ENCODE assay signal across 19 cellular contexts in genomic region chr6:11722224-11722623, GRCh38. TPM values are rescaled to one million over a fixed set of nuclear protein-coding genes. Genes with fewer than 3 reads are reported as not detected.
A peak's percentile ranks its signal among the peaks of the same experiment; 100 is the strongest.
DNase-seq lines count a peak whose midpoint lies in the region; ATAC-seq and TF ChIP-seq lines count a peak whose summit lies in the region.
"Had no signal": no experiment of that assay in that cellular context is flagged by ENCODE, and none has a peak within 500 bp of the region (broad histone marks: within the 10 kb centered on the region; RNA-seq: fewer than 3 reads in every experiment).

No MANE protein-coding gene starts in this region.

- H3K4me3 ChIP-seq in smooth muscle cell = no peak overlapping the region
- H3K4me3 ChIP-seq: dorsolateral prefrontal cortex, heart right ventricle had no signal

- intact Hi-C loops in activated CD4-positive, alpha-beta memory T cell treated with anti-CD3 and anti-CD28 coated beads for 36 hours (cut with micrococcal nuclease) = loop anchor here (1.0 kb wide), 1 partner anchor 190 kb away; no protein-coding TSS in a partner anchor
- intact Hi-C loops in activated B cell treated with CpG ODN at 0.5 μM for 24 hours (cut with micrococcal nuclease) = no loop called here

- H3K27ac ChIP-seq in smooth muscle cell (ENCODE audit: low read depth) = no peak overlapping the region
- H3K27ac ChIP-seq: heart right ventricle had no signal

- POLR2A ChIA-PET in activated CD4-positive, alpha-beta memory T cell treated with anti-CD3 and anti-CD28 coated beads for 36 hours (lab: Charles Lee) = interaction anchor here (1.2 to 3.6 kb wide), 4 partner anchors 9 to 290 kb away, joined by 3 to 64 read pairs (median 12); partner anchors contain the start of gene HIVEP1
- POLR2A ChIA-PET in activated CD4-positive, alpha-beta memory T cell treated with anti-CD3 and anti-CD28 coated beads, Interleukin-2, amount 10 ng/mL, durations not matched to agents 7 days and 5 days (lab: Charles Lee) = interaction anchor here (1.0 to 3.7 kb wide), 5 partner anchors 8 to 288 kb away, joined by 3 to 30 read pairs (median 4); no protein-coding TSS in a partner anchor
- POLR2A ChIA-PET in activated B cell treated with CpG ODN at 0.5 μM for 24 hours (lab: Charles Lee) = interaction anchor here (1.7 kb wide), 1 partner anchor 10 kb away, joined by 5 read pairs; no protein-coding TSS in a partner anchor

- DNase-seq in activated CD4-positive, alpha-beta memory T cell treated with anti-CD3 and anti-CD28 coated beads for 36 hours = peak; percentile 33
- DNase-seq in activated CD4-positive, alpha-beta memory T cell treated with anti-CD3 and anti-CD28 coated beads, Interleukin-2, amount 10 ng/mL, durations not matched to agents 7 days and 5 days = no peak
- no peak for DNase-seq in activated B cell treated with CpG ODN at 0.5 μM for 24 hours
- DNase-seq in smooth muscle cell (lab: John Stamatoyannopoulos, UW; ENCODE audit: unreplicated experiment) = no peak
- DNase-seq in DMS114 treated with DMSO at 0.1 percent for 48 hours (lab: John Stamatoyannopoulos, UW; ENCODE audit: unreplicated experiment) = no peak
- no peak for DNase-seq in RPMI8226
- DNase-seq: heart right ventricle, MV-4-11, NCI-H2081 treated with DMSO at 0.1 percent for 48 hours, NCI-H526 treated with DMSO at 0.1 percent for 48 hours had no signal

- no peak overlapping the region for H3K9ac ChIP-seq in smooth muscle cell (ENCODE audit: low read depth)

- no peak overlapping the region for H2AFZ ChIP-seq in smooth muscle cell (ENCODE audit: low read depth)

- no peak for TF ChIP-seq CTCF in activated B cell treated with CpG ODN at 0.5 μM for 24 hours (IDR thresholded peaks at IDR 0.05)
- TF ChIP-seq CTCF in smooth muscle cell (IDR thresholded peaks at IDR 0.05; ENCODE audit: borderline replicate concordance, insufficient read depth, poor library complexity, severe bottlenecking) = no peak

- peak overlapping the region; percentile 69 for H3K4me3 Mint-ChIP-seq in activated CD4-positive, alpha-beta memory T cell treated with anti-CD3 and anti-CD28 coated beads for 36 hours
- H3K4me3 Mint-ChIP-seq in activated CD4-positive, alpha-beta memory T cell treated with anti-CD3 and anti-CD28 coated beads, Interleukin-2, amount 10 ng/mL, durations not matched to agents 7 days and 5 days = no peak overlapping the region
- H3K4me3 Mint-ChIP-seq in activated B cell treated with CpG ODN at 0.5 μM for 24 hours = no peak overlapping the region
- peak overlapping the region; percentile 70 for H3K4me3 Mint-ChIP-seq in stimulated activated memory B cell treated with anti-CD40 and anti-IgM and Interleukin-4, amounts not matched to agents 10 μg/mL and 1 μg/mL and 100 μg/mL, for 72 hours
- H3K4me3 Mint-ChIP-seq: CD14-positive monocyte; natural killer cell treated with Interleukin-12 subunit alpha and Interleukin-12 subunit beta and Interleukin-15 and Interleukin-18, amount 100 ng/mL, for 72 hours had no signal

- H3K9me3 ChIP-seq in smooth muscle cell (replicated peaks; ENCODE audit: low read depth) = no peaks in the 10 kb centered on the region
- H3K9me3 ChIP-seq: heart right ventricle had no signal

- no peaks in the 10 kb centered on the region for H4K20me1 ChIP-seq in smooth muscle cell (ENCODE audit: low read depth)

- no peaks in the 10 kb centered on the region for H3K9me3 Mint-ChIP-seq in activated CD4-positive, alpha-beta memory T cell treated with anti-CD3 and anti-CD28 coated beads for 36 hours
- peaks cover 3% of the 10 kb centered on the region for H3K9me3 Mint-ChIP-seq in activated CD4-positive, alpha-beta memory T cell treated with anti-CD3 and anti-CD28 coated beads, Interleukin-2, amount 10 ng/mL, durations not matched to agents 7 days and 5 days
- H3K9me3 Mint-ChIP-seq in activated B cell treated with CpG ODN at 0.5 μM for 24 hours = no peaks in the 10 kb centered on the region
- no peaks in the 10 kb centered on the region for H3K9me3 Mint-ChIP-seq in stimulated activated memory B cell treated with anti-CD40 and anti-IgM and Interleukin-4, amounts not matched to agents 10 μg/mL and 1 μg/mL and 100 μg/mL, for 72 hours
- H3K9me3 Mint-ChIP-seq: natural killer cell treated with Interleukin-12 subunit alpha and Interleukin-12 subunit beta and Interleukin-15 and Interleukin-18, amount 100 ng/mL, for 72 hours had no signal

- no peaks in the 10 kb centered on the region for H3K36me3 ChIP-seq in smooth muscle cell (ENCODE audit: low read depth)
- H3K36me3 ChIP-seq: heart right ventricle had no signal

- no peaks in the 10 kb centered on the region for H3F3A ChIP-seq in smooth muscle cell (ENCODE audit: low read depth)

- CTCF ChIA-PET in activated CD4-positive, alpha-beta memory T cell treated with anti-CD3 and anti-CD28 coated beads for 36 hours (lab: Charles Lee) = interaction anchor here (0.7 to 3.1 kb wide), 4 partner anchors 10 to 512 kb away, joined by 3 to 16 read pairs (median 4); no protein-coding TSS in a partner anchor
- CTCF ChIA-PET in activated CD4-positive, alpha-beta memory T cell treated with anti-CD3 and anti-CD28 coated beads, Interleukin-2, amount 10 ng/mL, durations not matched to agents 7 days and 5 days (lab: Charles Lee) = interaction anchor here (0.8 to 2.5 kb wide), 2 partner anchors 10 to 34 kb away, joined by 3 to 10 read pairs; no protein-coding TSS in a partner anchor
- CTCF ChIA-PET in activated B cell treated with CpG ODN at 0.5 μM for 24 hours (lab: Charles Lee) = no interaction called here

- H3K27me3 ChIP-seq in smooth muscle cell (ENCODE audit: low read depth) = no peaks in the 10 kb centered on the region
- H3K27me3 ChIP-seq: dorsolateral prefrontal cortex, heart right ventricle had no signal

- no peak overlapping the region for H3K4me2 ChIP-seq in smooth muscle cell

- H3K4me1 Mint-ChIP-seq in activated CD4-positive, alpha-beta memory T cell treated with anti-CD3 and anti-CD28 coated beads for 36 hours (ENCODE audit: low read depth) = peaks cover 52% of the 10 kb centered on the region
- H3K4me1 Mint-ChIP-seq in activated CD4-positive, alpha-beta memory T cell treated with anti-CD3 and anti-CD28 coated beads, Interleukin-2, amount 10 ng/mL, durations not matched to agents 7 days and 5 days = peaks cover 22% of the 10 kb centered on the region
- H3K4me1 Mint-ChIP-seq in activated B cell treated with CpG ODN at 0.5 μM for 24 hours = peaks cover 10% of the 10 kb centered on the region
- H3K4me1 Mint-ChIP-seq in stimulated activated memory B cell treated with anti-CD40 and anti-IgM and Interleukin-4, amounts not matched to agents 10 μg/mL and 1 μg/mL and 100 μg/mL, for 72 hours = peaks cover 36% of the 10 kb centered on the region

- WGBS in smooth muscle cell (ENCODE audit: low lambda C conversion rate) = 92% methylated on average over 6 of the region's 6 CpGs

- H3K4me1 ChIP-seq in smooth muscle cell (ENCODE audit: low read depth) = no peaks in the 10 kb centered on the region
- H3K4me1 ChIP-seq: heart right ventricle had no signal

- peaks cover 54% of the 10 kb centered on the region for H3K36me3 Mint-ChIP-seq in activated CD4-positive, alpha-beta memory T cell treated with anti-CD3 and anti-CD28 coated beads for 36 hours
- no peaks in the 10 kb centered on the region for H3K36me3 Mint-ChIP-seq in activated CD4-positive, alpha-beta memory T cell treated with anti-CD3 and anti-CD28 coated beads, Interleukin-2, amount 10 ng/mL, durations not matched to agents 7 days and 5 days (ENCODE audit: low read depth)
- H3K36me3 Mint-ChIP-seq in activated B cell treated with CpG ODN at 0.5 μM for 24 hours (ENCODE audit: low read depth) = no peaks in the 10 kb centered on the region
- H3K36me3 Mint-ChIP-seq in stimulated activated memory B cell treated with anti-CD40 and anti-IgM and Interleukin-4, amounts not matched to agents 10 μg/mL and 1 μg/mL and 100 μg/mL, for 72 hours = peaks cover 53% of the 10 kb centered on the region
- H3K36me3 Mint-ChIP-seq: CD14-positive monocyte; IgD-negative memory B cell; natural killer cell treated with Interleukin-12 subunit alpha and Interleukin-12 subunit beta and Interleukin-15 and Interleukin-18, amount 100 ng/mL, for 72 hours had no signal

- H3K27me3 Mint-ChIP-seq in activated CD4-positive, alpha-beta memory T cell treated with anti-CD3 and anti-CD28 coated beads for 36 hours = no peaks in the 10 kb centered on the region
- no peaks in the 10 kb centered on the region for H3K27me3 Mint-ChIP-seq in activated CD4-positive, alpha-beta memory T cell treated with anti-CD3 and anti-CD28 coated beads, Interleukin-2, amount 10 ng/mL, durations not matched to agents 7 days and 5 days
- peaks cover 8% of the 10 kb centered on the region for H3K27me3 Mint-ChIP-seq in activated B cell treated with CpG ODN at 0.5 μM for 24 hours
- H3K27me3 Mint-ChIP-seq in stimulated activated memory B cell treated with anti-CD40 and anti-IgM and Interleukin-4, amounts not matched to agents 10 μg/mL and 1 μg/mL and 100 μg/mL, for 72 hours = no peaks in the 10 kb centered on the region

- H3K79me2 ChIP-seq in smooth muscle cell (ENCODE audit: low read depth) = no peaks in the 10 kb centered on the region

- peak overlapping the region; percentile 87 for H3K27ac Mint-ChIP-seq in activated CD4-positive, alpha-beta memory T cell treated with anti-CD3 and anti-CD28 coated beads for 36 hours
- H3K27ac Mint-ChIP-seq in activated CD4-positive, alpha-beta memory T cell treated with anti-CD3 and anti-CD28 coated beads, Interleukin-2, amount 10 ng/mL, durations not matched to agents 7 days and 5 days = no peak overlapping the region
- no peak overlapping the region for H3K27ac Mint-ChIP-seq in activated B cell treated with CpG ODN at 0.5 μM for 24 hours
- peak overlapping the region; percentile 84 for H3K27ac Mint-ChIP-seq in stimulated activated memory B cell treated with anti-CD40 and anti-IgM and Interleukin-4, amounts not matched to agents 10 μg/mL and 1 μg/mL and 100 μg/mL, for 72 hours
- H3K27ac Mint-ChIP-seq: CD14-positive monocyte had no signal

- ATAC-seq in GM19324 (IDR thresholded peaks at IDR 0.05; ENCODE audit: low FRiP score, unreplicated experiment) (peak; percentile 52), activated B cell treated with CpG ODN at 0.5 μM for 24 hours (ENCODE audit: low read depth) (peak; percentile 52)
- peak; percentile 54 for ATAC-seq in stimulated activated memory B cell treated with anti-CD40 and anti-IgM and Interleukin-4, amounts not matched to agents 10 μg/mL and 1 μg/mL and 100 μg/mL, for 72 hours
- ATAC-seq: heart right ventricle; natural killer cell treated with Interleukin-12 subunit alpha and Interleukin-12 subunit beta and Interleukin-15 and Interleukin-18, amount 100 ng/mL, for 72 hours; Panc1; SK-N-SH treated with all-trans-retinoic acid at 6 μM for 48 hours had no signal

RNA-seq across cellular contexts. Expression of gene ADTRP, which starts 56.4 kb away (rescaled TPM):
- total RNA-seq in activated CD4-positive, alpha-beta memory T cell treated with anti-CD3 and anti-CD28 coated beads for 36 hours = 10 to 100 TPM; 24.1 to 26.1 TPM
- total RNA-seq in activated CD4-positive, alpha-beta memory T cell treated with anti-CD3 and anti-CD28 coated beads, Interleukin-2, amount 10 ng/mL, durations not matched to agents 7 days and 5 days = 1 to 10 TPM; 5.5 to 6.0 TPM
- total RNA-seq in activated B cell treated with CpG ODN at 0.5 μM for 24 hours (1.4 and 2.0 TPM in 2 replicates), smooth muscle cell (0.54 and 0.67 TPM in 2 replicates)
- 0.64 and 1.1 TPM in 2 replicates for polyA plus RNA-seq in smooth muscle cell
- total RNA-seq: A673 had no signal

Comparison
In these comparisons a context has a peak if more than half of its experiments do, and no peak if none do; other contexts are left out.
1. H3K27ac Mint-ChIP-seq: peak in activated CD4-positive, alpha-beta memory T cell treated with anti-CD3 and anti-CD28 coated beads for 36 hours (single experiment) and stimulated activated memory B cell treated with anti-CD40 and anti-IgM and Interleukin-4, amounts not matched to agents 10 μg/mL and 1 μg/mL and 100 μg/mL, for 72 hours (single experiment); none in activated CD4-positive, alpha-beta memory T cell treated with anti-CD3 and anti-CD28 coated beads, Interleukin-2, amount 10 ng/mL, durations not matched to agents 7 days and 5 days (single experiment) and activated B cell treated with CpG ODN at 0.5 μM for 24 hours (single experiment).
2. H3K4me3 Mint-ChIP-seq: peak in activated CD4-positive, alpha-beta memory T cell treated with anti-CD3 and anti-CD28 coated beads for 36 hours (single experiment) and stimulated activated memory B cell treated with anti-CD40 and anti-IgM and Interleukin-4, amounts not matched to agents 10 μg/mL and 1 μg/mL and 100 μg/mL, for 72 hours (single experiment); none in activated CD4-positive, alpha-beta memory T cell treated with anti-CD3 and anti-CD28 coated beads, Interleukin-2, amount 10 ng/mL, durations not matched to agents 7 days and 5 days (single experiment) and activated B cell treated with CpG ODN at 0.5 μM for 24 hours (single experiment).
3. Peak in every context shown above with its lines, with median percentiles within 50 percentile points of each other: ATAC-seq.